In the genomic region with DNA sequence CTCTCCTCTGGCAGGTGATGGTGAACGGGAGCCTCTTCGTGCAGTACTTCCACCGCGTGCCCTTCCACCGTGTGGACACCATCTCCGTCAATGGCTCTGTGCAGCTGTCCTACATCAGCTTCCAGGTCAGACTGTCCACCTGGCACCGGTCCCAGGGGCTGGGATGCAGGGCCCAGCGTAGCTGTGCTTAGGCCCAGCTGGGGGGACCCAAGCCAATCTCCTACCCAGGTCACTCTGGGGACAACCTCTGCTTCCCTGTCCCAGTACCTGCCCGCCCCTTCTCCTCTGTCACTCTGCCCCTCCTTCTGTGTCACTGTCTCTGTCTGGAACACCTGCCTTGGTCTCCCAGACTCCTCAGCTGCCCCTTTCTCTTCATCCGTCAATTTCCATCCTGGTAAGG, we compare ENCODE assay signal across 6 cellular contexts. TPM values are rescaled to one million over a fixed set of nuclear protein-coding genes. Genes with fewer than 3 reads are reported as not detected.
"Had no signal": no experiment of that assay in that cellular context is flagged by ENCODE, and none has a peak within 500 bp of the region (broad histone marks: within the 10 kb centered on the region; RNA-seq: fewer than 3 reads in every experiment).

No MANE protein-coding gene starts in this region.

RNA-seq across cellular contexts. Expression of a gene that starts 11.0 kb away (rescaled TPM):
- total RNA-seq: GM23248, GM23338, H1, H4, H7, H9 had no signal
- polyA plus RNA-seq: GM23248, GM23338 had no signal
